ENCODE assay signal across 27 cellular contexts in genomic region chr12:83841620-83842019, GRCh38.
DNase-seq lines count a peak whose midpoint lies in the region; ATAC-seq and TF ChIP-seq lines count a peak whose summit lies in the region.
"Had no signal": no experiment of that assay in that cellular context is flagged by ENCODE, and none has a peak within 500 bp of the region (broad histone marks: within the 10 kb centered on the region; RNA-seq: fewer than 3 reads in every experiment).

No MANE protein-coding gene starts in this region.

- H3K4me1 Mint-ChIP-seq in activated T-helper 17 cell treated with anti-CD3 and anti-CD28 coated beads, Interleukin-2, amount 50 U/mL, for 72 hours, result no peaks in the 10 kb centered on the region
- H3K4me1 Mint-ChIP-seq: activated CD4-positive, alpha-beta T cell treated with anti-CD3 and anti-CD28 coated beads, Interleukin-2, amount 10 ng/mL, durations not matched to agents 7 days and 5 days; activated naive CD8-positive, alpha-beta T cell treated with anti-CD3 and anti-CD28 coated beads for 36 hours; memory B cell; neural crest cell; stimulated activated memory B cell treated with anti-CD40 and anti-IgM and Interleukin-4, amounts not matched to agents 10 μg/mL and 1 μg/mL and 100 μg/mL, for 72 hours; T-cell had no signal

- DNase-seq in GM13977 (ENCODE audit: low spot score) (peak; percentile 3), fibroblast of peridontal ligament (ENCODE audit: extremely low read depth) (peak; percentile 25), GOT3 (lab: John Stamatoyannopoulos, UW) (no peak), coronary artery (ENCODE audit: low spot score) (no peak)
- DNase-seq: activated CD4-positive, alpha-beta T cell treated with anti-CD3 and anti-CD28 coated beads, Interleukin-2, amount 10 ng/mL, durations not matched to agents 7 days and 5 days; activated effector memory CD4-positive, alpha-beta T cell treated with Interleukin-2 at 50 U/mL for 16 hours; activated naive CD8-positive, alpha-beta T cell treated with anti-CD3 and anti-CD28 coated beads for 36 hours; C1 segment of cervical spinal cord; DMS153; MM.1S; NCI-H1930; NCI-H345; NCI-H748 treated with DMSO at 0.1 percent for 48 hours; SJCRH30; T-cell; trophoblast cell; WERI-Rb-1 had no signal

- no peak overlapping the region for H3K27ac ChIP-seq in coronary artery
- H3K27ac ChIP-seq: ascending aorta, parathyroid adenoma, SJCRH30, WERI-Rb-1 had no signal

- H3K27ac Mint-ChIP-seq in activated T-helper 17 cell treated with anti-CD3 and anti-CD28 coated beads, Interleukin-2, amount 50 U/mL, for 72 hours, result no peak overlapping the region
- H3K27ac Mint-ChIP-seq: activated CD4-positive, alpha-beta T cell treated with anti-CD3 and anti-CD28 coated beads, Interleukin-2, amount 10 ng/mL, durations not matched to agents 7 days and 5 days; activated naive CD8-positive, alpha-beta T cell treated with anti-CD3 and anti-CD28 coated beads for 36 hours; memory B cell; stimulated activated memory B cell treated with anti-CD40 and anti-IgM and Interleukin-4, amounts not matched to agents 10 μg/mL and 1 μg/mL and 100 μg/mL, for 72 hours; T-cell had no signal

- in situ Hi-C loops in GM13977 (cut with MboI; ENCODE audit: low pct_unique_long_range_greater_than_20kb, low sequenced_read_pairs, unreplicated experiment), result no loop called here

- TF ChIP-seq CTCF in GM13977 (IDR thresholded peaks at IDR 0.05; ENCODE audit: extremely low read depth, insufficient read depth, missing control alignments) (no peak), coronary artery (IDR thresholded peaks at IDR 0.05) (no peak)

- H3K9me3 Mint-ChIP-seq in activated T-helper 17 cell treated with anti-CD3 and anti-CD28 coated beads, Interleukin-2, amount 50 U/mL, for 72 hours, result no peaks in the 10 kb centered on the region
- H3K9me3 Mint-ChIP-seq: activated CD4-positive, alpha-beta T cell treated with anti-CD3 and anti-CD28 coated beads, Interleukin-2, amount 10 ng/mL, durations not matched to agents 7 days and 5 days; activated naive CD8-positive, alpha-beta T cell treated with anti-CD3 and anti-CD28 coated beads for 36 hours; neural crest cell; stimulated activated memory B cell treated with anti-CD40 and anti-IgM and Interleukin-4, amounts not matched to agents 10 μg/mL and 1 μg/mL and 100 μg/mL, for 72 hours; T-cell had no signal

- H3K27me3 Mint-ChIP-seq in activated T-helper 17 cell treated with anti-CD3 and anti-CD28 coated beads, Interleukin-2, amount 50 U/mL, for 72 hours, result no peaks in the 10 kb centered on the region
- H3K27me3 Mint-ChIP-seq: activated CD4-positive, alpha-beta T cell treated with anti-CD3 and anti-CD28 coated beads, Interleukin-2, amount 10 ng/mL, durations not matched to agents 7 days and 5 days; activated naive CD8-positive, alpha-beta T cell treated with anti-CD3 and anti-CD28 coated beads for 36 hours; memory B cell; stimulated activated memory B cell treated with anti-CD40 and anti-IgM and Interleukin-4, amounts not matched to agents 10 μg/mL and 1 μg/mL and 100 μg/mL, for 72 hours; T-cell had no signal

- peak; percentile 68 for ATAC-seq in HG03432 (IDR thresholded peaks at IDR 0.05; ENCODE audit: unreplicated experiment)
- ATAC-seq in activated T-helper 17 cell treated with anti-CD3 and anti-CD28 coated beads, Interleukin-2, amount 50 U/mL, for 72 hours (replicated peaks), result peak; percentile 68
- ATAC-seq in GM21367 (IDR thresholded peaks at IDR 0.05; ENCODE audit: unreplicated experiment), result no peak
- ATAC-seq: HepG2; stimulated activated memory B cell treated with anti-CD40 and anti-IgM and Interleukin-4, amounts not matched to agents 10 μg/mL and 1 μg/mL and 100 μg/mL, for 72 hours; T-cell had no signal

- H3K4me3 Mint-ChIP-seq in activated T-helper 17 cell treated with anti-CD3 and anti-CD28 coated beads, Interleukin-2, amount 50 U/mL, for 72 hours, result no peak overlapping the region
- H3K4me3 Mint-ChIP-seq: activated CD4-positive, alpha-beta T cell treated with anti-CD3 and anti-CD28 coated beads, Interleukin-2, amount 10 ng/mL, durations not matched to agents 7 days and 5 days; activated naive CD8-positive, alpha-beta T cell treated with anti-CD3 and anti-CD28 coated beads for 36 hours; memory B cell; neural crest cell; stimulated activated memory B cell treated with anti-CD40 and anti-IgM and Interleukin-4, amounts not matched to agents 10 μg/mL and 1 μg/mL and 100 μg/mL, for 72 hours; T-cell had no signal

- H3K36me3 Mint-ChIP-seq in activated T-helper 17 cell treated with anti-CD3 and anti-CD28 coated beads, Interleukin-2, amount 50 U/mL, for 72 hours (ENCODE audit: low read depth), result no peaks in the 10 kb centered on the region
- H3K36me3 Mint-ChIP-seq: activated naive CD8-positive, alpha-beta T cell treated with anti-CD3 and anti-CD28 coated beads for 36 hours; memory B cell; stimulated activated memory B cell treated with anti-CD40 and anti-IgM and Interleukin-4, amounts not matched to agents 10 μg/mL and 1 μg/mL and 100 μg/mL, for 72 hours; T-cell had no signal

- H3K4me3 ChIP-seq in coronary artery, result no peak overlapping the region
- H3K4me3 ChIP-seq: ascending aorta, SJCRH30, skin epidermis had no signal

Comparison
In these comparisons a context has a peak if more than half of its experiments do, and no peak if none do; other contexts are left out.
1. DNase-seq: peak in GM13977 (single experiment) and fibroblast of peridontal ligament (single experiment); none in GOT3 (single experiment) and coronary artery (single experiment).